19 cellular contexts compared by ENCODE assay signal in genomic region chr9:92931606-92932005, GRCh38. TPM values are rescaled to one million over a fixed set of nuclear protein-coding genes. Genes with fewer than 3 reads are reported as not detected.
DNase-seq lines count a peak whose midpoint lies in the region; TF ChIP-seq lines count a peak whose summit lies in the region.
"Had no signal": no experiment of that assay in that cellular context is flagged by ENCODE, and none has a peak within 500 bp of the region (broad histone marks: within the 10 kb centered on the region; RNA-seq: fewer than 3 reads in every experiment).

No MANE protein-coding gene starts in this region.

- no peaks in the 10 kb centered on the region for H3K27me3 ChIP-seq in right atrium auricular region
- no peaks in the 10 kb centered on the region for H3K27me3 ChIP-seq in HAP-1 (ENCODE audit: low read depth)
- H3K27me3 ChIP-seq: BLaER1 treated with 17β-estradiol and CSF1 and Interleukin-3, amounts not matched to agents 10 nM and 100 nM had no signal

- H3K4me1 Mint-ChIP-seq in endothelial cell (ENCODE audit: unreplicated experiment): peaks cover 7% of the 10 kb centered on the region
- no peaks in the 10 kb centered on the region for H3K4me1 Mint-ChIP-seq in osteocyte (ENCODE audit: unreplicated experiment)
- H3K4me1 Mint-ChIP-seq: B cell had no signal

- H3K27ac ChIP-seq in right atrium auricular region: no peak overlapping the region
- H3K27ac ChIP-seq: BLaER1 treated with 17β-estradiol and CSF1 and Interleukin-3, amounts not matched to agents 10 nM and 100 nM had no signal

- H3K4me1 ChIP-seq in right atrium auricular region: no peaks in the 10 kb centered on the region
- no peaks in the 10 kb centered on the region for H3K4me1 ChIP-seq in HAP-1
- H3K4me1 ChIP-seq: BLaER1 treated with 17β-estradiol and CSF1 and Interleukin-3, amounts not matched to agents 10 nM and 100 nM had no signal

- H3K27ac Mint-ChIP-seq in endothelial cell (ENCODE audit: unreplicated experiment): peak overlapping the region; percentile 79
- H3K27ac Mint-ChIP-seq in osteocyte (ENCODE audit: unreplicated experiment): no peak overlapping the region
- H3K27ac Mint-ChIP-seq: B cell; CD8-positive, alpha-beta T cell had no signal

- H3K9me3 Mint-ChIP-seq in endothelial cell (ENCODE audit: unreplicated experiment) (no peaks in the 10 kb centered on the region), osteocyte (ENCODE audit: unreplicated experiment) (no peaks in the 10 kb centered on the region)
- H3K9me3 Mint-ChIP-seq: CD8-positive, alpha-beta T cell had no signal

- in situ Hi-C loops in ACHN (cut with HindIII; ENCODE audit: low pct_ligation_motif_present, low pct_unique_long_range_greater_than_20kb, low sequenced_read_pairs): no loop called here
- in situ Hi-C loops in HAP-1 (cut with MboI; ENCODE audit: low sequenced_read_pairs): no loop called here

- TF ChIP-seq CTCF in endothelial cell (IDR thresholded peaks at IDR 0.05; ENCODE audit: unreplicated experiment) (no peak), osteocyte (IDR thresholded peaks at IDR 0.05) (no peak), right atrium auricular region (IDR thresholded peaks at IDR 0.05) (no peak)

- H3K4me3 ChIP-seq in right atrium auricular region (no peak overlapping the region), HAP-1 (no peak overlapping the region)
- H3K4me3 ChIP-seq: BLaER1 treated with 17β-estradiol and CSF1 and Interleukin-3, amounts not matched to agents 10 nM and 100 nM; GM12878 had no signal

- H3K36me3 ChIP-seq in right atrium auricular region (no peaks in the 10 kb centered on the region), HAP-1 (replicated peaks) (no peaks in the 10 kb centered on the region)
- H3K36me3 ChIP-seq: BLaER1 treated with 17β-estradiol and CSF1 and Interleukin-3, amounts not matched to agents 10 nM and 100 nM had no signal

- H3K9me3 ChIP-seq in right atrium auricular region (no peaks in the 10 kb centered on the region), HAP-1 (no peaks in the 10 kb centered on the region)
- H3K9me3 ChIP-seq: BLaER1 treated with 17β-estradiol and CSF1 and Interleukin-3, amounts not matched to agents 10 nM and 100 nM had no signal

- H3K4me3 Mint-ChIP-seq in endothelial cell (ENCODE audit: unreplicated experiment) (no peak overlapping the region), osteocyte (ENCODE audit: unreplicated experiment) (no peak overlapping the region)
- H3K4me3 Mint-ChIP-seq: B cell; CD8-positive, alpha-beta T cell had no signal

- peak; percentile 36 for DNase-seq in COLO829 (ENCODE audit: low spot score)
- DNase-seq in MV-4-11 (lab: John Stamatoyannopoulos, UW): peak; percentile 6
- no peak for DNase-seq in endothelial cell (ENCODE audit: low spot score)
- peak; percentile 27 for DNase-seq in osteocyte (ENCODE audit: extremely low spot score, unreplicated experiment)
- DNase-seq in right atrium auricular region (ENCODE audit: low spot score): no peak
- no peak for DNase-seq in ACHN
- DNase-seq in HAP-1 (ENCODE audit: low spot score in 2 of 2): no peak
- DNase-seq: 8988T; CD8-positive, alpha-beta T cell; COR-L47; DMS 273 treated with DMSO at 0.1 percent for 48 hours; DMS53; DND-41; GOT3; HCEC 1CT had no signal

- no peaks in the 10 kb centered on the region for H3K27me3 Mint-ChIP-seq in endothelial cell (ENCODE audit: unreplicated experiment)
- peaks cover 15% of the 10 kb centered on the region for H3K27me3 Mint-ChIP-seq in osteocyte (ENCODE audit: unreplicated experiment)

- H3K36me3 Mint-ChIP-seq in endothelial cell (ENCODE audit: low read depth, unreplicated experiment) (no peaks in the 10 kb centered on the region), osteocyte (ENCODE audit: unreplicated experiment) (no peaks in the 10 kb centered on the region)
- H3K36me3 Mint-ChIP-seq: CD8-positive, alpha-beta T cell had no signal

RNA-seq across cellular contexts. Expression of gene FGD3, which starts 15.7 kb away (rescaled TPM):
- total RNA-seq in endothelial cell (ENCODE audit: unreplicated experiment) (1.1 TPM), osteocyte (not detected in 2 replicates), right atrium auricular region (1 to 10 TPM; 2.2 to 3.3 TPM)
- total RNA-seq: G401 had no signal

RNA-seq across cellular contexts. Expression of gene ZNF484, which starts 53.8 kb away (rescaled TPM):
- total RNA-seq in endothelial cell (ENCODE audit: unreplicated experiment): 12.4 TPM
- total RNA-seq in osteocyte: 9.5 and 11.5 TPM in 2 replicates
- total RNA-seq in right atrium auricular region: 1 to 10 TPM; 6.6 to 7.0 TPM

Comparison
In these comparisons a context has a peak if more than half of its experiments do, and no peak if none do; other contexts are left out.
1. DNase-seq: peak in COLO829 (single experiment), MV-4-11 (single experiment) and osteocyte (single experiment); none in endothelial cell (single experiment), right atrium auricular region (single experiment), ACHN (single experiment) and HAP-1 (0 of 2).